18 cellular contexts compared by ENCODE assay signal in the genomic region with DNA sequence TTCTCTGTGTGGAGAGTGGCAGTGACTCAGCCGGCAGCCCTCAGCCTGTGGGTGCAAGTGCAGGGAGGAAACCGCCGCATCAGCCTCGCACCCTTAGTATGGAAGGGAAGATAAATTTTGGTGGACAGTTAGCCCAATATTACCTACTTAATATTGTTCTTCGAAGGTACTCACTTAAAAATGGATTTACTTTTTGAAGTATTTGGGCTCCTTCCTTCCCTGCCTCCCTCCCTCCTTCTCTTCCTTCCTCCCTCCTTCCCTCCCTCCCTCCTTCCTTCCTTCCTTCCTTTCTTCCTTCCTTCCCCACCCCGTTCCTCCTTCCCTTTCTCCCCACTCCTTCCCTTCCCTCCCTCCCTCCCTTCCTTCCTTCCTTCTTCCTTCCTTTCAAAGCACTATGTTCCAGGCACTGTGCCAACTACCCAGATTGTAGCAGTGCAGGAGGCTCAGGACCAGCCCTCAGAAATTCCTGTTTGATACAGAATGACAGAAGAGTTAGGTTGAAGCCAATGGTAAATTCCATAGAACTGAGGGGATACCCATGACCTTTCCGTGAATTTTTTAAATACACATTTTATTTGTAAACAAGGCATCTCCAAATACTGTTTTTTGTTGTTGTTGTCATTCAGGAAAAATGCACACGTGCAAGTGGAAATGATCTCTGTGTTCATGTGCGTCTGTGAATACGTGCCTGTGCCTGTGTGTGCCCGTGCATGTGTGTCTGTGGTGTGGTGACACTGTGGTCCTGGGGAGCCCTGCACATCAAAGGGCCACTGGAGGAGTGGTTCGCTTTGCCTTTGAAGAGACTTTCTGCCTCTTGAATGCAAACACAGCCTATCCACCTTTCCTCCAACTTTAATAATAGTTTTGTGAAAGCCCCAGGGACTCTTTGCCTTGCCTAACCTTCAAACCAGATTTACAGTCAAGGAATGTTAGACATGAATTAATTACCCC.
DNase-seq lines count a peak whose midpoint lies in the region; ATAC-seq and TF ChIP-seq lines count a peak whose summit lies in the region.
"Had no signal": no experiment of that assay in that cellular context is flagged by ENCODE, and none has a peak within 500 bp of the region (broad histone marks: within the 10 kb centered on the region; RNA-seq: fewer than 3 reads in every experiment).

No MANE protein-coding gene starts in this region.

- H3K27ac Mint-ChIP-seq in CD8-positive, alpha-beta T cell, result no peak overlapping the region

- no peaks in the 10 kb centered on the region for H3K4me1 ChIP-seq in CD8-positive, alpha-beta T cell (ENCODE audit: insufficient read depth, low read length)

- peak; percentile 32 to 56 for DNase-seq in NCI-H524 (lab: John Stamatoyannopoulos, UW)
- DNase-seq in NCI-H524 treated with DMSO at 0.1 percent for 48 hours (lab: John Stamatoyannopoulos, UW), result no peak
- DNase-seq in CD8-positive, alpha-beta T cell, result no peak
- DNase-seq in NCI-H2171 treated with DMSO at 0.1 percent for 48 hours (lab: John Stamatoyannopoulos, UW), result peak; percentile 88
- peak; percentile 73 for DNase-seq in cerebellum (ENCODE audit: low spot score)
- no peak for DNase-seq in HuH-7 (ENCODE audit: low spot score)
- DNase-seq in HUDEP-2 (lab: John Stamatoyannopoulos, UW; ENCODE audit: unreplicated experiment in 76 of 76), result no peak
- DNase-seq in amygdala (lab: John Stamatoyannopoulos, UW), result no peak
- DNase-seq: DMS153; IMR-90; Kasumi-1; MM.1S; NCI-H1092 treated with DMSO at 0.1 percent for 48 hours; NCI-H1694 treated with DMSO at 0.1 percent for 48 hours; NCI-H510A; NK-92 treated with Interleukin-12 subunit alpha and Interleukin-12 subunit beta, amount 100 ng/mL, for 24 hours; RPMI8226; SW 1271 had no signal

- H3K27me3 ChIP-seq in CD8-positive, alpha-beta T cell (ENCODE audit: insufficient read depth, low read length), result no peaks in the 10 kb centered on the region

- intact Hi-C loops in CD8-positive, alpha-beta T cell (cut with DNase I, micrococcal nuclease), result no loop called here

- no peak for TF ChIP-seq CTCF in CD8-positive, alpha-beta T cell (IDR thresholded peaks at IDR 0.05)

- H3K4me1 Mint-ChIP-seq in CD8-positive, alpha-beta T cell (ENCODE audit: low read depth), result peaks cover 5% of the 10 kb centered on the region

- no peaks in the 10 kb centered on the region for H3K9me3 ChIP-seq in CD8-positive, alpha-beta T cell (ENCODE audit: low read length)

- H3K36me3 ChIP-seq in CD8-positive, alpha-beta T cell (ENCODE audit: insufficient read depth, low read length), result no peaks in the 10 kb centered on the region

- H3K36me3 Mint-ChIP-seq in CD8-positive, alpha-beta T cell, result no peaks in the 10 kb centered on the region

- POLR2A ChIA-PET in CD8-positive, alpha-beta T cell (lab: Charles Lee), result no interaction called here

- peak overlapping the region; percentile 12 for H3K4me3 Mint-ChIP-seq in CD8-positive, alpha-beta T cell

- H3K9me3 Mint-ChIP-seq in CD8-positive, alpha-beta T cell, result no peaks in the 10 kb centered on the region

- no peak overlapping the region for H3K4me3 ChIP-seq in CD8-positive, alpha-beta T cell (ENCODE audit: low read depth, low read length)

- no peak overlapping the region for H3K27ac ChIP-seq in CD8-positive, alpha-beta T cell (ENCODE audit: low read depth, low read length)

- ATAC-seq in CD8-positive, alpha-beta T cell, result no peak

- peaks cover 49% of the 10 kb centered on the region for H3K27me3 Mint-ChIP-seq in CD8-positive, alpha-beta T cell (ENCODE audit: low read depth)

- CTCF ChIA-PET in CD8-positive, alpha-beta T cell (lab: Charles Lee), result interaction anchor here (1.1 kb wide), 1 partner anchor 129 kb away, joined by 3 read pairs; no protein-coding TSS in a partner anchor

Comparison
In these comparisons a context has a peak if more than half of its experiments do, and no peak if none do; other contexts are left out.
1. DNase-seq: peak in NCI-H524 (2 of 2), NCI-H2171 treated with DMSO at 0.1 percent for 48 hours (single experiment) and cerebellum (single experiment); none in NCI-H524 treated with DMSO at 0.1 percent for 48 hours (single experiment), CD8-positive, alpha-beta T cell (0 of 7), HuH-7 (single experiment), HUDEP-2 (0 of 76) and amygdala (0 of 56).